In genomic region chr14:93331375-93332031, GRCh38 we compare ENCODE assay signal across 8 cellular contexts. TPM values are rescaled to one million over a fixed set of nuclear protein-coding genes. Genes with fewer than 3 reads are reported as not detected.
DNase-seq lines count a peak whose midpoint lies in the region; TF ChIP-seq lines count a peak whose summit lies in the region.

No MANE protein-coding gene starts in this region.

- peaks cover 8% of the 10 kb centered on the region for H3K9me3 Mint-ChIP-seq in glutamatergic neuron (ENCODE audit: unreplicated experiment)

- peak overlapping the region; percentile 95 for H3K4me3 Mint-ChIP-seq in glutamatergic neuron (ENCODE audit: unreplicated experiment)

- peak overlapping the region; percentile 94 for H3K27ac ChIP-seq in VCaP

- TF ChIP-seq CTCF in VCaP (conservative IDR thresholded peaks at IDR 0.05) (no peak), glutamatergic neuron (IDR thresholded peaks at IDR 0.05; ENCODE audit: partially characterized antibody, unreplicated experiment) (no peak)

- H3K27ac Mint-ChIP-seq in glutamatergic neuron (ENCODE audit: unreplicated experiment) = peak overlapping the region; percentile 88

- H3K4me1 Mint-ChIP-seq in glutamatergic neuron (ENCODE audit: low read depth, unreplicated experiment) = peaks cover 11% of the 10 kb centered on the region

- DNase-seq in glutamatergic neuron = no peak
- DNase-seq in pulmonary artery endothelial cell (ENCODE audit: low read depth, low spot score) = peak; percentile 79
- DNase-seq in NCI-H446 treated with DMSO at 0.1 percent for 48 hours (lab: John Stamatoyannopoulos, UW) = no peak
- no peak for DNase-seq in foreskin melanocyte
- DNase-seq in NCI-H2107 (lab: John Stamatoyannopoulos, UW) = no peak
- DNase-seq in germinal center (ENCODE audit: low spot score) = no peak

- H3K27me3 Mint-ChIP-seq in glutamatergic neuron (ENCODE audit: unreplicated experiment) = peaks cover 8% of the 10 kb centered on the region

- H3K4me3 ChIP-seq in GM08714 (ENCODE audit: low read length) = peak overlapping the region; percentile 95

- no peaks in the 10 kb centered on the region for H3K36me3 Mint-ChIP-seq in glutamatergic neuron (ENCODE audit: unreplicated experiment)

RNA-seq across cellular contexts. Expression of gene BTBD7, which starts 1.3 kb away (rescaled TPM):
- total RNA-seq in glutamatergic neuron (ENCODE audit: unreplicated experiment) (41.1 TPM), pulmonary artery endothelial cell (31.1 and 32.6 TPM in 2 replicates)

RNA-seq across cellular contexts. Expression of gene COX8C, which starts 15.5 kb away (rescaled TPM):
- total RNA-seq in glutamatergic neuron (ENCODE audit: unreplicated experiment) (not detected), pulmonary artery endothelial cell (not detected in 2 replicates)
